12 cellular contexts compared by ENCODE assay signal in genomic region chr12:110733857-110734373, GRCh38. TPM values are rescaled to one million over a fixed set of nuclear protein-coding genes. Genes with fewer than 3 reads are reported as not detected.
DNase-seq lines count a peak whose midpoint lies in the region; ATAC-seq and TF ChIP-seq lines count a peak whose summit lies in the region.
"Had no signal": no experiment of that assay in that cellular context is flagged by ENCODE, and none has a peak within 500 bp of the region (broad histone marks: within the 10 kb centered on the region; RNA-seq: fewer than 3 reads in every experiment).

No MANE protein-coding gene starts in this region.

- no peaks in the 10 kb centered on the region for H3K27me3 ChIP-seq in A673 (replicated peaks; ENCODE audit: insufficient read depth, low read depth, low read length, poor library complexity)
- H3K27me3 ChIP-seq in testis: no peaks in the 10 kb centered on the region
- H3K27me3 ChIP-seq: ascending aorta, neutrophil had no signal

- H3K4me3 ChIP-seq in A673 (ENCODE audit: low read depth, low read length, poor library complexity, severe bottlenecking) (no peak overlapping the region), testis (no peak overlapping the region)
- H3K4me3 ChIP-seq: ascending aorta had no signal

- H3K27ac Mint-ChIP-seq in Calu3 (ENCODE audit: unreplicated experiment) (no peak overlapping the region), memory B cell (peak overlapping the region; percentile 93)
- H3K27ac Mint-ChIP-seq in activated CD8-positive, alpha-beta T cell treated with anti-CD3 and anti-CD28 coated beads, Interleukin-2, amount 10 ng/mL, durations not matched to agents 7 days and 5 days: peak overlapping the region; percentile 23

- no peaks in the 10 kb centered on the region for H3K27me3 Mint-ChIP-seq in Calu3 (ENCODE audit: unreplicated experiment)
- no peaks in the 10 kb centered on the region for H3K27me3 Mint-ChIP-seq in activated CD8-positive, alpha-beta T cell treated with anti-CD3 and anti-CD28 coated beads, Interleukin-2, amount 10 ng/mL, durations not matched to agents 7 days and 5 days (ENCODE audit: low read depth)
- H3K27me3 Mint-ChIP-seq in memory B cell: no peaks in the 10 kb centered on the region

- H3K4me1 ChIP-seq in A673 (ENCODE audit: insufficient read depth, low read length, poor library complexity, severe bottlenecking) (peaks cover 35% of the 10 kb centered on the region), testis (peaks cover 24% of the 10 kb centered on the region)

- no peak for ATAC-seq in activated CD8-positive, alpha-beta T cell treated with anti-CD3 and anti-CD28 coated beads, Interleukin-2, amount 10 ng/mL, durations not matched to agents 7 days and 5 days
- ATAC-seq in memory B cell (ENCODE audit: low read depth): no peak

- BruUV-seq in A673 (replicated peaks; lab: Mats Ljungman, UMichigan) (no TSS peak), Calu3 (replicated peaks; lab: Mats Ljungman, UMichigan) (no TSS peak)

- no peak for TF ChIP-seq POLR2A in testis (IDR thresholded peaks at IDR 0.05)

- WGBS in testis, 2 donors: 73 to 79% methylated on average over 2 of the region's 2 CpGs

- TF ChIP-seq CTCF in A673 (conservative IDR thresholded peaks at IDR 0.05; ENCODE audit: low read depth, low read length): no peak
- TF ChIP-seq CTCF in Calu3 (IDR thresholded peaks at IDR 0.05; ENCODE audit: unreplicated experiment): no peak
- TF ChIP-seq CTCF in testis (IDR thresholded peaks at IDR 0.05): no peak

- POLR2A ChIA-PET in A673 (lab: Charles Lee; ENCODE audit: low non-redundant PET): no interaction called here
- POLR2A ChIA-PET in activated CD8-positive, alpha-beta T cell treated with anti-CD3 and anti-CD28 coated beads, Interleukin-2, amount 10 ng/mL, durations not matched to agents 7 days and 5 days (lab: Charles Lee): no interaction called here

- H3K36me3 Mint-ChIP-seq in Calu3 (ENCODE audit: insufficient read depth, unreplicated experiment) (peaks cover 62% of the 10 kb centered on the region), memory B cell (peaks cover 16% of the 10 kb centered on the region)
- H3K36me3 Mint-ChIP-seq in activated CD8-positive, alpha-beta T cell treated with anti-CD3 and anti-CD28 coated beads, Interleukin-2, amount 10 ng/mL, durations not matched to agents 7 days and 5 days (ENCODE audit: low read depth): peaks cover 63% of the 10 kb centered on the region

- H3K9me3 ChIP-seq in A673 (ENCODE audit: low read depth, low read length, poor library complexity, severe bottlenecking) (no peaks in the 10 kb centered on the region), testis (no peaks in the 10 kb centered on the region)
- H3K9me3 ChIP-seq: ascending aorta, neutrophil had no signal

- H3K4me1 Mint-ChIP-seq in Calu3 (ENCODE audit: low read depth, unreplicated experiment): peaks cover 43% of the 10 kb centered on the region
- peaks cover 64% of the 10 kb centered on the region for H3K4me1 Mint-ChIP-seq in activated CD8-positive, alpha-beta T cell treated with anti-CD3 and anti-CD28 coated beads, Interleukin-2, amount 10 ng/mL, durations not matched to agents 7 days and 5 days (ENCODE audit: low read depth)
- H3K4me1 Mint-ChIP-seq in memory B cell: peaks cover 31% of the 10 kb centered on the region

- H3K36me3 ChIP-seq in A673 (ENCODE audit: insufficient read depth, low read length, poor library complexity, severe bottlenecking) (peaks cover 57% of the 10 kb centered on the region), testis (ENCODE audit: low read depth, missing control alignments) (no peaks in the 10 kb centered on the region)

- no peak for DNase-seq in A673 (ENCODE audit: low spot score)
- no peak for DNase-seq in Calu3
- DNase-seq in activated CD8-positive, alpha-beta T cell treated with anti-CD3 and anti-CD28 coated beads, Interleukin-2, amount 10 ng/mL, durations not matched to agents 7 days and 5 days: no peak
- no peak for DNase-seq in memory B cell (ENCODE audit: low spot score in 2 of 2)
- DNase-seq in NK-92 (lab: John Stamatoyannopoulos, UW; ENCODE audit: unreplicated experiment): no peak
- no peak for DNase-seq in NCI-H526 (lab: John Stamatoyannopoulos, UW)
- DNase-seq in NCI-H187 treated with DMSO at 0.1 percent for 48 hours (lab: John Stamatoyannopoulos, UW): no peak
- DNase-seq in testis: no peak
- DNase-seq: activated CD4-positive, alpha-beta T cell treated with anti-CD3 and anti-CD28 coated beads, Interleukin-2, amount 50 U/mL, for 1 hour; NCI-H82 had no signal

- H3K27ac ChIP-seq in A673 (ENCODE audit: low read depth, low read length, poor library complexity, severe bottlenecking) (peak overlapping the region; percentile 49), testis (no peak overlapping the region)
- H3K27ac ChIP-seq: ascending aorta, neutrophil had no signal

- intact Hi-C loops in A673 (cut with micrococcal nuclease; ENCODE audit: unreplicated experiment): no loop called here
- intact Hi-C loops in Calu3 (cut with micrococcal nuclease; ENCODE audit: unreplicated experiment): loop anchor here (5.0 kb wide), 1 partner anchor 78 kb away; no protein-coding TSS in a partner anchor
- intact Hi-C loops in testis (cut with DNase I; ENCODE audit: low total_unique reads): no loop called here

- CTCF ChIA-PET in A673 (lab: Charles Lee): no interaction called here
- CTCF ChIA-PET in Calu3 (lab: Charles Lee): interaction anchor here (1.1 to 1.2 kb wide), 3 partner anchors 26 to 221 kb away, joined by 3 to 5 read pairs (median 4); no protein-coding TSS in a partner anchor
- CTCF ChIA-PET in activated CD8-positive, alpha-beta T cell treated with anti-CD3 and anti-CD28 coated beads, Interleukin-2, amount 10 ng/mL, durations not matched to agents 7 days and 5 days (lab: Charles Lee): interaction anchor here (0.8 to 1.1 kb wide), 2 partner anchors 29 to 120 kb away, joined by 3 to 5 read pairs; partner anchors contain the start of gene TCTN1

- H3K9me3 Mint-ChIP-seq in Calu3 (ENCODE audit: low read depth, unreplicated experiment) (no peaks in the 10 kb centered on the region), memory B cell (no peaks in the 10 kb centered on the region)
- H3K9me3 Mint-ChIP-seq in activated CD8-positive, alpha-beta T cell treated with anti-CD3 and anti-CD28 coated beads, Interleukin-2, amount 10 ng/mL, durations not matched to agents 7 days and 5 days (ENCODE audit: insufficient read depth): no peaks in the 10 kb centered on the region

- H3K4me3 Mint-ChIP-seq in Calu3 (ENCODE audit: low read depth, unreplicated experiment) (peak overlapping the region; percentile 13), memory B cell (peak overlapping the region; percentile 17)
- H3K4me3 Mint-ChIP-seq in activated CD8-positive, alpha-beta T cell treated with anti-CD3 and anti-CD28 coated beads, Interleukin-2, amount 10 ng/mL, durations not matched to agents 7 days and 5 days: no peak overlapping the region

RNA-seq across cellular contexts. Expression of gene PPP1CC, which starts 8.8 kb away (rescaled TPM):
- total RNA-seq in A673 (2021) (268 and 274 TPM in 2 replicates), Calu3 (2022) (199 and 213 TPM in 2 replicates), testis (100 to 1,000 TPM; 143 to 160 TPM)
- 100 to 1,000 TPM; 162 to 179 TPM for total RNA-seq in activated CD8-positive, alpha-beta T cell treated with anti-CD3 and anti-CD28 coated beads, Interleukin-2, amount 10 ng/mL, durations not matched to agents 7 days and 5 days
- polyA plus RNA-seq in testis (ENCODE audit: insufficient read depth, low read depth, low replicate concordance): 323 TPM

RNA-seq across cellular contexts. Expression of gene HVCN1, which starts 45.0 kb away (rescaled TPM):
- total RNA-seq in A673 (2021) (1.0 and 1.1 TPM in 2 replicates), Calu3 (2022) (0.71 and 0.99 TPM in 2 replicates), testis (10 to 100 TPM; 39.7 to 52.0 TPM)
- 10 to 100 TPM; 28.6 to 30.8 TPM for total RNA-seq in activated CD8-positive, alpha-beta T cell treated with anti-CD3 and anti-CD28 coated beads, Interleukin-2, amount 10 ng/mL, durations not matched to agents 7 days and 5 days
- polyA plus RNA-seq in testis (ENCODE audit: insufficient read depth, low read depth, low replicate concordance): 139 TPM

Comparison
In these comparisons a context has a peak if more than half of its experiments do, and no peak if none do; other contexts are left out.
1. RNA of gene HVCN1, which starts 45.0 kb away (total RNA-seq): 39.7 to 52.0 TPM in testis and 28.6 to 30.8 TPM in activated CD8-positive, alpha-beta T cell treated with anti-CD3 and anti-CD28 coated beads, Interleukin-2, amount 10 ng/mL, durations not matched to agents 7 days and 5 days; 1.0 to 1.1 TPM in A673 and 0.71 to 0.99 TPM in Calu3; every median in the first group is over 10 times any median in the second.